13 cellular contexts compared by ENCODE assay signal in the genomic region with DNA sequence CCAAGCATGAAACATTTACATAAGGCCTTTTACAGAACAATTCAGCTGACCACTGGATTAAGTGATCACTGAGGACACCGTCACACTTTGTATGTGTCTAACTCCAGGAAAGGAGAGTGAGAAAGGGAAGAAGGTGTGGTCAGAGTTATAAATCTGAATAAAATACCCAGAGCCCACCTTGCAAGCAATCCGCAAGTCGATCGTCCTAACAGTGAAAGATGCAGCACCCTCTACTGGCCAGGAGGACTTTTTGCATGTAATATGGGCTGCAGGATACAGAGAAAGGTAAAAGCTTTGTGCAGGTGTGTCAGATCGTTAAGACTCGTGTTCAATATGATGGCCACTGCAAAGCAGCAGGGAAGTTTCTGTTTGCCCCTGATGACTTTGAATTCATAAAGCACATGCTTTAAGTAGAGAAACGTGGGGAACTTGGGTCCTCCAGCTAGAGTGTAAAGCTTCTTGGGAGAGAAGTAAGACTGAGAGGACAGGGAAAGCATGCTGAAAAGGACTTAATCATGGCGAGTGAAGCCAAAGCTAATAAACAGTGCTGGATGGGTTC.
A peak's percentile ranks its signal among the peaks of the same experiment; 100 is the strongest.
DNase-seq lines count a peak whose midpoint lies in the region; ATAC-seq, FAIRE-seq and TF ChIP-seq lines count a peak whose summit lies in the region.
"Had no signal": no experiment of that assay in that cellular context is flagged by ENCODE, and none has a peak within 500 bp of the region (broad histone marks: within the 10 kb centered on the region; RNA-seq: fewer than 3 reads in every experiment).

No MANE protein-coding gene starts in this region.

- H4K20me1 ChIP-seq in HepG2 (ENCODE audit: insufficient read depth, low read length) = no peaks in the 10 kb centered on the region

- no peaks in the 10 kb centered on the region for H3K79me2 ChIP-seq in HepG2 (ENCODE audit: insufficient read depth, low read length)

- no peak overlapping the region for H3K4me2 ChIP-seq in HepG2 (ENCODE audit: low read depth, low read length)

- H3K27ac ChIP-seq in HepG2 (ENCODE audit: extremely low read length, insufficient read depth, low read length) (no peak overlapping the region), right lobe of liver (no peak overlapping the region)

- ATAC-seq in HepG2 (no peak), right lobe of liver (no peak), esophagus mucosa (no peak), GM19467 (IDR thresholded peaks at IDR 0.05; ENCODE audit: unreplicated experiment) (no peak)
- no peak for ATAC-seq in stimulated activated naive B cell treated with anti-CD40 and anti-IgM and Interleukin-4, amounts not matched to agents 10 μg/mL and 1 μg/mL and 100 μg/mL, for 72 hours (replicated peaks)
- ATAC-seq: stimulated activated memory B cell treated with anti-CD40 and anti-IgM and Interleukin-4, amounts not matched to agents 10 μg/mL and 1 μg/mL and 100 μg/mL, for 72 hours had no signal

- POLR2A ChIA-PET in HepG2 (lab: Yijun Ruan, JAX) = no interaction called here

- H3K4me1 Mint-ChIP-seq in stimulated activated naive B cell treated with anti-CD40 and anti-IgM and Interleukin-4, amounts not matched to agents 10 μg/mL and 1 μg/mL and 100 μg/mL, for 72 hours = no peaks in the 10 kb centered on the region
- H3K4me1 Mint-ChIP-seq: CD4-positive, CD25-positive, alpha-beta regulatory T cell; stimulated activated memory B cell treated with anti-CD40 and anti-IgM and Interleukin-4, amounts not matched to agents 10 μg/mL and 1 μg/mL and 100 μg/mL, for 72 hours had no signal

- H3K9me3 ChIP-seq in HepG2 (ENCODE audit: low read length) (no peaks in the 10 kb centered on the region), right lobe of liver (no peaks in the 10 kb centered on the region), NT2/D1 (ENCODE audit: insufficient read depth, low read length) (peaks cover 9% of the 10 kb centered on the region)
- H3K9me3 ChIP-seq: sigmoid colon had no signal

- no peak overlapping the region for H3K27ac Mint-ChIP-seq in stimulated activated naive B cell treated with anti-CD40 and anti-IgM and Interleukin-4, amounts not matched to agents 10 μg/mL and 1 μg/mL and 100 μg/mL, for 72 hours
- H3K27ac Mint-ChIP-seq: CD4-positive, CD25-positive, alpha-beta regulatory T cell; stimulated activated memory B cell treated with anti-CD40 and anti-IgM and Interleukin-4, amounts not matched to agents 10 μg/mL and 1 μg/mL and 100 μg/mL, for 72 hours had no signal

- WGBS in HepG2 (ENCODE audit: low lambda C conversion rate) = 33% methylated on average over 8 of the region's 8 CpGs
- 85% methylated on average over 8 of the region's 8 CpGs for WGBS in right lobe of liver (ENCODE audit: insufficient coverage, low coverage, low lambda C conversion rate, missing lambda C conversion rate)

- intact Hi-C loops in HepG2 (cut with micrococcal nuclease; ENCODE audit: unreplicated experiment) = no loop called here
- intact Hi-C loops in right lobe of liver (cut with DNase I) = no loop called here

- H3K36me3 ChIP-seq in HepG2 (replicated peaks in 1 of 2; ENCODE audit: control insufficient read depth in 1 of 2, insufficient read depth in 2 of 2, low read length in 2 of 2) (no peaks in the 10 kb centered on the region), right lobe of liver (no peaks in the 10 kb centered on the region), NT2/D1 (ENCODE audit: insufficient read depth, insufficient read length, low read length) (no peaks in the 10 kb centered on the region)
- H3K36me3 ChIP-seq: sigmoid colon had no signal

- FAIRE-seq in HepG2 (lab: Jason Lieb, UNC) = no peak

- no peak overlapping the region for H2AFZ ChIP-seq in HepG2 (ENCODE audit: low read length)

- BruUV-seq in HepG2 (replicated peaks; lab: Mats Ljungman, UMichigan) = no TSS peak

- no peaks in the 10 kb centered on the region for H3K4me1 ChIP-seq in HepG2 (ENCODE audit: insufficient read depth, low read length)
- no peaks in the 10 kb centered on the region for H3K4me1 ChIP-seq in right lobe of liver
- no peaks in the 10 kb centered on the region for H3K4me1 ChIP-seq in NT2/D1 (ENCODE audit: insufficient read depth, insufficient read length)

- DNase-seq in HepG2 (ENCODE audit: low spot score) (no peak), right lobe of liver (no peak), NT2/D1 (ENCODE audit: low read depth, low spot score) (peak; percentile 49), erythroblast (lab: John Stamatoyannopoulos, UW) (peak; percentile 1 to 34), hepatic stellate cell (ENCODE audit: low spot score) (no peak)
- no peak for DNase-seq in stimulated activated naive B cell treated with anti-CD40 and anti-IgM and Interleukin-4, amounts not matched to agents 10 μg/mL and 1 μg/mL and 100 μg/mL, for 72 hours
- DNase-seq: effector CD8-positive, alpha-beta T cell; NCI-H1105 treated with DMSO at 0.1 percent for 48 hours had no signal

- in situ Hi-C loops in HepG2 (cut with HindIII; ENCODE audit: extremely low pct_ligation_motif_present, low pct_unique_long_range_greater_than_20kb) = no loop called here

- H3K4me3 ChIP-seq in HepG2 (replicated peaks in 1 of 3; ENCODE audit: insufficient read depth in 1 of 3, low read depth in 2 of 3, low read length in 3 of 3) (no peak overlapping the region), right lobe of liver (no peak overlapping the region), NT2/D1 (ENCODE audit: insufficient read length, low read depth) (no peak overlapping the region)
- H3K4me3 ChIP-seq: sigmoid colon had no signal

- H3K36me3 Mint-ChIP-seq in stimulated activated naive B cell treated with anti-CD40 and anti-IgM and Interleukin-4, amounts not matched to agents 10 μg/mL and 1 μg/mL and 100 μg/mL, for 72 hours = no peaks in the 10 kb centered on the region
- H3K36me3 Mint-ChIP-seq: CD4-positive, CD25-positive, alpha-beta regulatory T cell; stimulated activated memory B cell treated with anti-CD40 and anti-IgM and Interleukin-4, amounts not matched to agents 10 μg/mL and 1 μg/mL and 100 μg/mL, for 72 hours had no signal

- H3K9ac ChIP-seq in HepG2 (ENCODE audit: insufficient read depth, low read depth, low read length) = no peak overlapping the region
- H3K9ac ChIP-seq in NT2/D1 (ENCODE audit: insufficient read length, low read depth) = no peak overlapping the region

- H3K9me3 Mint-ChIP-seq in stimulated activated naive B cell treated with anti-CD40 and anti-IgM and Interleukin-4, amounts not matched to agents 10 μg/mL and 1 μg/mL and 100 μg/mL, for 72 hours = peaks cover 8 to 9% of the 10 kb centered on the region in 2 donors

- TF ChIP-seq POLR2A in HepG2 (IDR thresholded peaks at IDR 0.05; ENCODE audit: insufficient read depth in 1 of 2, low read depth in 2 of 2, low read length in 2 of 2) (no peak), right lobe of liver (IDR thresholded peaks at IDR 0.05) (no peak), erythroblast (IDR thresholded peaks at IDR 0.05; ENCODE audit: low read length) (no peak)

- H3K27me3 ChIP-seq in HepG2 (ENCODE audit: control insufficient read depth in 1 of 2, insufficient read depth in 2 of 2, low read length in 2 of 2) (0 out of 5 replicates have a peak, but pooled peaks cover 0 to 12% of the 10 kb centered on the region in 2 experiments), right lobe of liver (no peaks in the 10 kb centered on the region), NT2/D1 (ENCODE audit: insufficient read depth, insufficient read length) (no peaks in the 10 kb centered on the region)
- H3K27me3 ChIP-seq: sigmoid colon had no signal

- no peaks in the 10 kb centered on the region for H3K27me3 Mint-ChIP-seq in stimulated activated naive B cell treated with anti-CD40 and anti-IgM and Interleukin-4, amounts not matched to agents 10 μg/mL and 1 μg/mL and 100 μg/mL, for 72 hours
- H3K27me3 Mint-ChIP-seq: CD4-positive, CD25-positive, alpha-beta regulatory T cell; stimulated activated memory B cell treated with anti-CD40 and anti-IgM and Interleukin-4, amounts not matched to agents 10 μg/mL and 1 μg/mL and 100 μg/mL, for 72 hours had no signal

- TF ChIP-seq CTCF in HepG2 (CRISPR knock-in tag; IDR thresholded peaks at IDR 0.05) (peak; percentile 29), right lobe of liver (IDR thresholded peaks at IDR 0.05) (no peak)

- TF ChIP-seq RAD21 in HepG2 (CRISPR knock-in tag; IDR thresholded peaks at IDR 0.05) = no peak

- CTCF ChIA-PET in HepG2 (lab: Yijun Ruan, JAX; ENCODE audit: low intra/inter-chr PET ratio, low total read pairs) = no interaction called here

- no peak for TF ChIP-seq EP300 in HepG2 (IDR thresholded peaks at IDR 0.05; ENCODE audit: low read depth in 2 of 2, low read length in 2 of 2)
- no peak for TF ChIP-seq EP300 in HepG2 (CRISPR knock-in tag; IDR thresholded peaks at IDR 0.05; ENCODE audit: borderline replicate concordance)

- H3K4me3 Mint-ChIP-seq in stimulated activated naive B cell treated with anti-CD40 and anti-IgM and Interleukin-4, amounts not matched to agents 10 μg/mL and 1 μg/mL and 100 μg/mL, for 72 hours = no peak overlapping the region
- H3K4me3 Mint-ChIP-seq: CD4-positive, CD25-positive, alpha-beta regulatory T cell; stimulated activated memory B cell treated with anti-CD40 and anti-IgM and Interleukin-4, amounts not matched to agents 10 μg/mL and 1 μg/mL and 100 μg/mL, for 72 hours had no signal

TF ChIP-seq in HepG2, 621 proteins besides CTCF, POLR2A, EP300 and RAD21 (continues in another document):
- no peak for TF ChIP-seq SMC3 (IDR thresholded peaks at IDR 0.05; ENCODE audit: low read length)
- TF ChIP-seq KDM1A (CRISPR knock-in tag; IDR thresholded peaks at IDR 0.05) = no peak
- TF ChIP-seq ZNF574 (CRISPR knock-in tag; IDR thresholded peaks at IDR 0.05) = peak; percentile 98
- TF ChIP-seq RFX1 (IDR thresholded peaks at IDR 0.05) = no peak
- TF ChIP-seq ZMYM4 (CRISPR knock-in tag; IDR thresholded peaks at IDR 0.05) = peak; percentile 79

Comparison
In these comparisons a context has a peak if more than half of its experiments do, and no peak if none do; other contexts are left out.
1. DNase-seq: peak in NT2/D1 (single experiment) and erythroblast (2 of 2); none in HepG2 (single experiment), right lobe of liver (0 of 3), hepatic stellate cell (single experiment) and stimulated activated naive B cell treated with anti-CD40 and anti-IgM and Interleukin-4, amounts not matched to agents 10 μg/mL and 1 μg/mL and 100 μg/mL, for 72 hours (single experiment).